In the genomic region with DNA sequence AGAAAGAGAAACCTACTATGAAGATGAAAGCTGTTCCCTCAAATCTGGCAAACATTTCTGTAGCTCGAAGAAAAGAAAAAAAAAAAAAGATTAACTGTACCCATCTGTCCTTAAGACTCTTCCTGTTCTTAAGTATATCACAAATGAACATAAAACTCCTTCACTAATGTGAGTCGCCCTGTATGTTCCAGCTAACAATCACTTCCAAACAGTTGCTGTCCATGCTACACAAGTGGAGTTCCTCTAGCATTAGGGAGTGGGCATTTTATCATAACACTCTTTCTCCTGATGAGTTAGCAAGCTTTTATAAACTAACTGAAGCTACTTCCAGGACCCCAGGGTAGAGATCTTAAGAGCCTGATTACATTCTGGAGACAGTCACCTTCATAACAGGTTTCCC, we compare ENCODE assay signal across 10 cellular contexts. TPM values are rescaled to one million over a fixed set of nuclear protein-coding genes. Genes with fewer than 3 reads are reported as not detected.
DNase-seq lines count a peak whose midpoint lies in the region; ATAC-seq and TF ChIP-seq lines count a peak whose summit lies in the region.
"Had no signal": no experiment of that assay in that cellular context is flagged by ENCODE, and none has a peak within 500 bp of the region (broad histone marks: within the 10 kb centered on the region; RNA-seq: fewer than 3 reads in every experiment).

No MANE protein-coding gene starts in this region.

- H3K4me3 ChIP-seq in breast epithelium (peak overlapping the region in 1 of 3 donors; percentile 1), brain microvascular endothelial cell (ENCODE audit: low read depth, low read length) (no peak overlapping the region)

- in situ Hi-C loops in brain microvascular endothelial cell (cut with HindIII; ENCODE audit: low pct_ligation_motif_present, low sequenced_read_pairs) = no loop called here

- intact Hi-C loops in MCF 10A (cut with micrococcal nuclease) = no loop called here
- intact Hi-C loops in breast epithelium (cut with DNase I; ENCODE audit: low total_unique reads) = no loop called here
- intact Hi-C loops in activated B cell treated with CpG ODN at 0.5 μM for 24 hours (cut with micrococcal nuclease) = loop anchor here (1.0 to 5.0 kb wide), 2 partner anchors 18 to 37 kb away; no protein-coding TSS in a partner anchor

- peak overlapping the region; percentile 58 for H3K4me3 Mint-ChIP-seq in MCF 10A (ENCODE audit: unreplicated experiment)
- H3K4me3 Mint-ChIP-seq in activated B cell treated with CpG ODN at 0.5 μM for 24 hours = peak overlapping the region; percentile 39
- peak overlapping the region; percentile 12 for H3K4me3 Mint-ChIP-seq in glutamatergic neuron (ENCODE audit: unreplicated experiment)
- peak overlapping the region; percentile 15 for H3K4me3 Mint-ChIP-seq in type B pancreatic cell

- TF ChIP-seq POLR2A in breast epithelium (IDR thresholded peaks at IDR 0.05) = no peak

- ATAC-seq in activated B cell treated with CpG ODN at 0.5 μM for 24 hours (ENCODE audit: low read depth) = no peak
- no peak for ATAC-seq in HG02610 (IDR thresholded peaks at IDR 0.05; ENCODE audit: unreplicated experiment)
- ATAC-seq: left cardiac atrium had no signal

- H3K27me3 ChIP-seq in breast epithelium = no peaks in the 10 kb centered on the region
- H3K27me3 ChIP-seq in brain microvascular endothelial cell (replicated peaks) = no peaks in the 10 kb centered on the region

- CTCF ChIA-PET in MCF 10A (lab: Yijun Ruan, JAX) (interaction anchor here (0.8 to 1.7 kb wide), 3 partner anchors 13 to 209 kb away, joined by 3 to 4 read pairs (median 3); no protein-coding TSS in a partner anchor), activated B cell treated with CpG ODN at 0.5 μM for 24 hours (lab: Charles Lee) (no interaction called here)

- peak; percentile 11 for DNase-seq in MCF 10A (ENCODE audit: unreplicated experiment)
- no peak for DNase-seq in breast epithelium (ENCODE audit: low spot score in 2 of 2)
- no peak for DNase-seq in activated B cell treated with CpG ODN at 0.5 μM for 24 hours
- no peak for DNase-seq in glutamatergic neuron
- no peak for DNase-seq in type B pancreatic cell (ENCODE audit: extremely low spot score, unreplicated experiment)
- DNase-seq in brain microvascular endothelial cell = no peak
- DNase-seq in SKM-1 (lab: John Stamatoyannopoulos, UW; ENCODE audit: unreplicated experiment) = no peak
- DNase-seq: left cardiac atrium, NCI-H69 had no signal

- no TSS peak for BruUV-seq in MCF 10A (replicated peaks; lab: Mats Ljungman, UMichigan)

- H3K36me3 ChIP-seq in breast epithelium (no peaks in the 10 kb centered on the region), brain microvascular endothelial cell (replicated peaks) (no peaks in the 10 kb centered on the region)

- H3K4me1 ChIP-seq in breast epithelium = peaks cover 5 to 10% of the 10 kb centered on the region in 2 donors

- H3K9me3 Mint-ChIP-seq in MCF 10A (ENCODE audit: unreplicated experiment) = no peaks in the 10 kb centered on the region
- no peaks in the 10 kb centered on the region for H3K9me3 Mint-ChIP-seq in activated B cell treated with CpG ODN at 0.5 μM for 24 hours
- peaks cover 4% of the 10 kb centered on the region for H3K9me3 Mint-ChIP-seq in glutamatergic neuron (ENCODE audit: unreplicated experiment)
- no peaks in the 10 kb centered on the region for H3K9me3 Mint-ChIP-seq in type B pancreatic cell

- no peak for TF ChIP-seq CTCF in MCF 10A (IDR thresholded peaks at IDR 0.05; ENCODE audit: unreplicated experiment)
- no peak for TF ChIP-seq CTCF in breast epithelium (IDR thresholded peaks at IDR 0.05)
- TF ChIP-seq CTCF in activated B cell treated with CpG ODN at 0.5 μM for 24 hours (IDR thresholded peaks at IDR 0.05) = no peak
- no peak for TF ChIP-seq CTCF in glutamatergic neuron (IDR thresholded peaks at IDR 0.05; ENCODE audit: partially characterized antibody, unreplicated experiment)
- TF ChIP-seq CTCF in type B pancreatic cell (conservative IDR thresholded peaks at IDR 0.05) = no peak
- TF ChIP-seq CTCF in brain microvascular endothelial cell (IDR thresholded peaks at IDR 0.05; ENCODE audit: low read depth, low read length, missing control alignments) = no peak

- H3K4me1 Mint-ChIP-seq in MCF 10A (ENCODE audit: insufficient read depth, unreplicated experiment) (peaks cover 30% of the 10 kb centered on the region), activated B cell treated with CpG ODN at 0.5 μM for 24 hours (peaks cover 92% of the 10 kb centered on the region), glutamatergic neuron (ENCODE audit: low read depth, unreplicated experiment) (peaks cover 31% of the 10 kb centered on the region), type B pancreatic cell (ENCODE audit: unreplicated experiment) (peaks cover 42% of the 10 kb centered on the region)

- POLR2A ChIA-PET in MCF 10A (lab: Yijun Ruan, JAX) = interaction anchor here (0.7 to 2.5 kb wide), 6 partner anchors 8 to 130 kb away, joined by 3 to 9 read pairs (median 4); no protein-coding TSS in a partner anchor
- POLR2A ChIA-PET in activated B cell treated with CpG ODN at 0.5 μM for 24 hours (lab: Charles Lee) = interaction anchor here (0.7 to 2.6 kb wide), 2 partner anchors 13 to 59 kb away, joined by 3 to 14 read pairs; no protein-coding TSS in a partner anchor

- no peaks in the 10 kb centered on the region for H3K36me3 Mint-ChIP-seq in MCF 10A (ENCODE audit: insufficient read depth, unreplicated experiment)
- peaks cover 28% of the 10 kb centered on the region for H3K36me3 Mint-ChIP-seq in activated B cell treated with CpG ODN at 0.5 μM for 24 hours (ENCODE audit: low read depth)
- no peaks in the 10 kb centered on the region for H3K36me3 Mint-ChIP-seq in glutamatergic neuron (ENCODE audit: unreplicated experiment)
- peaks cover 26% of the 10 kb centered on the region for H3K36me3 Mint-ChIP-seq in type B pancreatic cell

- no peaks in the 10 kb centered on the region for H3K9me3 ChIP-seq in breast epithelium

- H3K27me3 Mint-ChIP-seq in MCF 10A (ENCODE audit: insufficient read depth, unreplicated experiment) = no peaks in the 10 kb centered on the region
- no peaks in the 10 kb centered on the region for H3K27me3 Mint-ChIP-seq in activated B cell treated with CpG ODN at 0.5 μM for 24 hours
- H3K27me3 Mint-ChIP-seq in glutamatergic neuron (ENCODE audit: unreplicated experiment) = peaks cover 2% of the 10 kb centered on the region
- no peaks in the 10 kb centered on the region for H3K27me3 Mint-ChIP-seq in type B pancreatic cell

- H3K27ac Mint-ChIP-seq in MCF 10A (ENCODE audit: low read depth, unreplicated experiment) = peak overlapping the region; percentile 73
- H3K27ac Mint-ChIP-seq in activated B cell treated with CpG ODN at 0.5 μM for 24 hours = peak overlapping the region; percentile 47
- H3K27ac Mint-ChIP-seq in glutamatergic neuron (ENCODE audit: unreplicated experiment) = no peak overlapping the region
- H3K27ac Mint-ChIP-seq in type B pancreatic cell = peak overlapping the region; percentile 73

- H3K27ac ChIP-seq in breast epithelium = peak overlapping the region in 1 of 2 donors; percentile 54
- H3K27ac ChIP-seq in brain microvascular endothelial cell = no peak overlapping the region

RNA-seq across cellular contexts. Expression of gene CUL3, which starts 5.8 kb away (rescaled TPM):
- total RNA-seq in MCF 10A (2022) (65.5 and 65.8 TPM in 2 replicates), breast epithelium (100 to 1,000 TPM in 1 of 3 donors, 10 to 100 TPM in 2; 71.2 to 111 (median 82.3) TPM), activated B cell treated with CpG ODN at 0.5 μM for 24 hours (99.4 and 114 TPM in 2 replicates), glutamatergic neuron (ENCODE audit: unreplicated experiment) (99.4 TPM), type B pancreatic cell (ENCODE audit: low replicate concordance) (83.3 and 87.2 TPM in 2 replicates)
